Comparison of ENCODE assay signal across 14 cellular contexts in the genomic region with DNA sequence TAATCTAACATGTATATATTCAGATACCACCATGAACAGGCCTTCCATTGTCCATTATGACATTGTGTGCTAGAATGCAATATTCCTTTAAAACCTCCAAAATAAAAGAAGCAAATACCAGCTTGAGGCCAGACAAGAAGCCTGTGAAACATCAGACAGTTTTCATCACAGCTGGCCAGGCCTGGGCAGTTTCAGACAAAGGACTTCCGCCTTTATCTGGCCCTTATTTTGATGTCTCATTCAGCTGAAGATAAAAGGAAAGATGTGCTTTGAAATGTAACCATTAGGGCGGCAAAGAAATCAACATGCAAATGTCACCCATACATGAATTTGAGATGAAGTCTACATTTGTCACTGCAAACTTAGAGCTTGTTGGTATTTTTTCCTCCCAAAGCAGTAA.
DNase-seq lines count a peak whose midpoint lies in the region; ATAC-seq and TF ChIP-seq lines count a peak whose summit lies in the region.
"Had no signal": no experiment of that assay in that cellular context is flagged by ENCODE, and none has a peak within 500 bp of the region (broad histone marks: within the 10 kb centered on the region; RNA-seq: fewer than 3 reads in every experiment).

No MANE protein-coding gene starts in this region.

- H3K27ac ChIP-seq in endodermal cell (ENCODE audit: low read depth, low read length) = peak overlapping the region; percentile 66
- peak overlapping the region; percentile 68 for H3K27ac ChIP-seq in mesodermal cell (ENCODE audit: low read depth, low read length, severe bottlenecking)
- H3K27ac ChIP-seq in left lung = no peak overlapping the region

- no peak for ATAC-seq in left lung
- ATAC-seq in HG02588 (IDR thresholded peaks at IDR 0.05; ENCODE audit: unreplicated experiment) = no peak
- ATAC-seq: sciatic nerve had no signal

- H3K4me3 ChIP-seq in endodermal cell (ENCODE audit: low read length) = no peak overlapping the region
- no peak overlapping the region for H3K4me3 ChIP-seq in mesodermal cell (ENCODE audit: extremely low read depth, insufficient read depth, low read length, poor library complexity, severe bottlenecking)
- no peak overlapping the region for H3K4me3 ChIP-seq in left lung

- H3K9ac ChIP-seq in endodermal cell (ENCODE audit: extremely low read depth, low read length, poor library complexity, severe bottlenecking) = no peak overlapping the region

- H3K27me3 ChIP-seq in endodermal cell (ENCODE audit: control insufficient read depth, insufficient read depth, low read length, poor library complexity, severe bottlenecking) = no peaks in the 10 kb centered on the region
- no peaks in the 10 kb centered on the region for H3K27me3 ChIP-seq in left lung

- TF ChIP-seq CTCF in endodermal cell (conservative IDR thresholded peaks at IDR 0.05) = no peak
- no peak for TF ChIP-seq CTCF in left lung (IDR thresholded peaks at IDR 0.05)

- no peaks in the 10 kb centered on the region for H3K36me3 Mint-ChIP-seq in endodermal cell (ENCODE audit: low read depth)
- H3K36me3 Mint-ChIP-seq: CD4-positive, CD25-positive, alpha-beta regulatory T cell; type B pancreatic cell had no signal

- peaks cover 20% of the 10 kb centered on the region for H3K9me3 Mint-ChIP-seq in endodermal cell
- H3K9me3 Mint-ChIP-seq: type B pancreatic cell had no signal

- WGBS in endodermal cell (ENCODE audit: insufficient coverage in 1 of 2, insufficient read length in 1 of 2), 2 experiments = 37 to 38% methylated on average over 2 of the region's 2 CpGs
- 15% methylated on average over 2 of the region's 2 CpGs; no CpG with 5 or more reads in 1 of the 2 experiments for WGBS in mesodermal cell (ENCODE audit: insufficient coverage in 2 of 2), 2 experiments

- H3K36me3 ChIP-seq in endodermal cell (ENCODE audit: control insufficient read depth, insufficient read depth, low read length) (no peaks in the 10 kb centered on the region), mesodermal cell (ENCODE audit: control insufficient read depth, insufficient read depth, low read length) (no peaks in the 10 kb centered on the region), left lung (no peaks in the 10 kb centered on the region)

- H3K9me3 ChIP-seq in endodermal cell (ENCODE audit: control insufficient read depth, low read length) (peaks cover under 1% of the 10 kb centered on the region), mesodermal cell (ENCODE audit: control insufficient read depth, low read length) (no peaks in the 10 kb centered on the region), left lung (peaks cover 0 to 15% of the 10 kb centered on the region in 2 donors)

- H3K4me1 ChIP-seq in endodermal cell (ENCODE audit: control insufficient read depth, insufficient read depth, low read length) (no peaks in the 10 kb centered on the region), mesodermal cell (ENCODE audit: control insufficient read depth, insufficient read depth, low read length, poor library complexity, severe bottlenecking) (peaks cover 10% of the 10 kb centered on the region), left lung (no peaks in the 10 kb centered on the region)

- H3K27ac Mint-ChIP-seq in endodermal cell = no peak overlapping the region
- H3K27ac Mint-ChIP-seq: CD4-positive, CD25-positive, alpha-beta regulatory T cell; type B pancreatic cell had no signal

- intact Hi-C loops in left lung (cut with DNase I) = no loop called here

- peaks cover 5% of the 10 kb centered on the region for H3K4me1 Mint-ChIP-seq in endodermal cell
- H3K4me1 Mint-ChIP-seq: CD4-positive, CD25-positive, alpha-beta regulatory T cell had no signal

- no peaks in the 10 kb centered on the region for H3K27me3 Mint-ChIP-seq in endodermal cell (ENCODE audit: insufficient read depth)
- H3K27me3 Mint-ChIP-seq: CD4-positive, CD25-positive, alpha-beta regulatory T cell; type B pancreatic cell had no signal

- no peak overlapping the region for H3K4me3 Mint-ChIP-seq in endodermal cell
- H3K4me3 Mint-ChIP-seq: CD4-positive, CD25-positive, alpha-beta regulatory T cell; type B pancreatic cell had no signal

- DNase-seq in DMS53 (lab: John Stamatoyannopoulos, UW) (peak; percentile 75), NCI-H146 treated with DMSO at 0.1 percent for 48 hours (lab: John Stamatoyannopoulos, UW; ENCODE audit: unreplicated experiment) (peak; percentile 85), endodermal cell (no peak), NCI-H2227 (lab: John Stamatoyannopoulos, UW; ENCODE audit: unreplicated experiment) (no peak), NCI-H1930 (lab: John Stamatoyannopoulos, UW) (no peak), left lung (no peak)
- DNase-seq: activated CD4-positive, alpha-beta T cell treated with anti-CD3 and anti-CD28 coated beads for 1 hour; CD4-positive, CD25-positive, alpha-beta regulatory T cell; KBM-7; NCI-H226 had no signal

Comparison
In these comparisons a context has a peak if more than half of its experiments do, and no peak if none do; other contexts are left out.
1. DNase-seq: peak in DMS53 (single experiment) and NCI-H146 treated with DMSO at 0.1 percent for 48 hours (single experiment); none in endodermal cell (single experiment), NCI-H2227 (single experiment), NCI-H1930 (0 of 2) and left lung (0 of 2).
2. H3K27ac ChIP-seq: peak in endodermal cell (single experiment) and mesodermal cell (single experiment); none in left lung (0 of 2).